31 cellular contexts compared by ENCODE assay signal in genomic region chr5:123391009-123391408, GRCh38.
"Had no signal": no experiment of that assay in that cellular context is flagged by ENCODE, and none has a peak within 500 bp of the region (broad histone marks: within the 10 kb centered on the region; RNA-seq: fewer than 3 reads in every experiment).

No MANE protein-coding gene starts in this region.

- H3K27ac ChIP-seq: left ventricle myocardium inferior, lower lobe of right lung, pancreas, prostate gland, skin epidermis, stomach, testis, thyroid gland, transverse colon, upper lobe of left lung, vagina had no signal

- H3K4me1 Mint-ChIP-seq: immature natural killer cell; nephron; neural crest cell; stimulated activated naive B cell treated with anti-CD40 and anti-IgM and Interleukin-4, amounts not matched to agents 10 μg/mL and 1 μg/mL and 100 μg/mL, for 72 hours had no signal

- H3K4me3 Mint-ChIP-seq: immature natural killer cell; naive thymus-derived CD8-positive, alpha-beta T cell; nephron; neural crest cell; stimulated activated naive B cell treated with anti-CD40 and anti-IgM and Interleukin-4, amounts not matched to agents 10 μg/mL and 1 μg/mL and 100 μg/mL, for 72 hours had no signal

- H3K36me3 ChIP-seq: prostate gland had no signal

- H3K4me1 ChIP-seq: left ventricle myocardium inferior, lower lobe of right lung, pancreas, prostate gland, stomach, testis, thyroid gland, transverse colon, upper lobe of left lung, vagina had no signal

- H3K27me3 ChIP-seq: pancreas, stomach, testis, thyroid gland, transverse colon, upper lobe of left lung, vagina had no signal

- ATAC-seq: left colon; lower lobe of right lung; mucosa of descending colon; naive thymus-derived CD8-positive, alpha-beta T cell; pancreas; right cardiac atrium; sciatic nerve; stimulated activated naive B cell treated with anti-CD40 and anti-IgM and Interleukin-4, amounts not matched to agents 10 μg/mL and 1 μg/mL and 100 μg/mL, for 72 hours; stimulated activated naive CD8-positive, alpha-beta T cell treated with anti-CD3 and anti-CD28 coated beads, Interleukin-15, Interleukin-2, amounts not matched to agents 100 U/mL and 50 U/mL, for 24 hours had no signal

- H3K9me3 ChIP-seq: left ventricle myocardium inferior, lower lobe of right lung, mucosa of descending colon, pancreas, prostate gland, stomach, testis, thyroid gland, transverse colon, upper lobe of left lung, vagina had no signal

- H3K4me3 ChIP-seq: left ventricle myocardium inferior, lower lobe of right lung, mucosa of descending colon, pancreas, prostate gland, skin epidermis, stomach, testis, thyroid gland, transverse colon, upper lobe of left lung, vagina had no signal

- DNase-seq: hypothalamus; immature natural killer cell; kidney; left colon; left ventricle myocardium inferior; lower lobe of right lung; midbrain; mucosa of descending colon; naive thymus-derived CD8-positive, alpha-beta T cell; nucleus accumbens; pancreas; posterior cingulate gyrus; retina; right cardiac atrium; stimulated activated CD4-positive, alpha-beta T cell treated with anti-CD3 and anti-CD28 coated beads, Interleukin-12 subunit alpha, Interleukin-12 subunit beta, amount 100 ng/mL, for 4 hours; stimulated activated CD4-positive, alpha-beta T cell treated with anti-CD3 and anti-CD28 coated beads, Interleukin-15, amount 100 ng/mL, for 24 hours; stimulated activated CD4-positive, alpha-beta T cell treated with anti-CD3 and anti-CD28 coated beads, Interleukin-2, amount 100 ng/mL, for 24 hours; stimulated activated CD4-positive, alpha-beta T cell treated with anti-CD3 and anti-CD28 coated beads, Interleukin-4, amount 100 ng/mL, for 1 hour; stimulated activated naive B cell treated with anti-CD40 and anti-IgM and Interleukin-4, amounts not matched to agents 10 μg/mL and 1 μg/mL and 100 μg/mL, for 72 hours; stimulated activated naive CD8-positive, alpha-beta T cell treated with anti-CD3 and anti-CD28 coated beads, Interleukin-15, Interleukin-2, amounts not matched to agents 100 U/mL and 50 U/mL, for 24 hours; stomach; testis; thyroid gland; transverse colon; upper lobe of left lung had no signal

- H3K27ac Mint-ChIP-seq: immature natural killer cell; nephron; stimulated activated naive B cell treated with anti-CD40 and anti-IgM and Interleukin-4, amounts not matched to agents 10 μg/mL and 1 μg/mL and 100 μg/mL, for 72 hours had no signal

- H3K9me3 Mint-ChIP-seq: immature natural killer cell; naive thymus-derived CD8-positive, alpha-beta T cell; nephron; neural crest cell; stimulated activated naive B cell treated with anti-CD40 and anti-IgM and Interleukin-4, amounts not matched to agents 10 μg/mL and 1 μg/mL and 100 μg/mL, for 72 hours had no signal

- H3K27me3 Mint-ChIP-seq: naive thymus-derived CD8-positive, alpha-beta T cell; stimulated activated naive B cell treated with anti-CD40 and anti-IgM and Interleukin-4, amounts not matched to agents 10 μg/mL and 1 μg/mL and 100 μg/mL, for 72 hours had no signal
